In genomic region chr1:204516180-204516879, GRCh38 we compare ENCODE assay signal across 8 cellular contexts. TPM values are rescaled to one million over a fixed set of nuclear protein-coding genes. Genes with fewer than 3 reads are reported as not detected.
DNase-seq lines count a peak whose midpoint lies in the region; ATAC-seq and TF ChIP-seq lines count a peak whose summit lies in the region.

TSS of gene MDM4 (plus strand) at chr1:204516406. CDS start at chr1:204525519, 9,113 bp downstream.

- peaks cover 4% of the 10 kb centered on the region for H3K36me3 Mint-ChIP-seq in T-helper 17 cell (ENCODE audit: low read depth)

- H3K27ac Mint-ChIP-seq in T-helper 17 cell = no peak within 1 kb of the TSS

- DNase-seq in NCI-H187 (lab: John Stamatoyannopoulos, UW) (peak; percentile 98 to 99), T-helper 17 cell (peak; percentile 75 to 87 (median 83)), amygdala (lab: John Stamatoyannopoulos, UW) (peak in 55 of 56 donors; percentile 56 to 94 (median 85)), left ventricle myocardium inferior (peak; percentile 90), prostate gland (ENCODE audit: low spot score) (peak; percentile 88), ureter (ENCODE audit: low spot score) (peak; percentile 94)

- intact Hi-C loops in left ventricle myocardium inferior (cut with micrococcal nuclease) = no loop called here
- intact Hi-C loops in prostate gland (cut with DNase I) = no loop called here

- no peaks in the 10 kb centered on the region for H3K27me3 Mint-ChIP-seq in T-helper 17 cell

- H3K4me1 Mint-ChIP-seq in T-helper 17 cell = peaks cover 40% of the 10 kb centered on the region

- TF ChIP-seq POLR2A in prostate gland (IDR thresholded peaks at IDR 0.05) = peak; percentile 44

- H3K36me3 ChIP-seq in left ventricle myocardium inferior = peaks cover 5% of the 10 kb centered on the region
- H3K36me3 ChIP-seq in prostate gland = no peaks in the 10 kb centered on the region

- ATAC-seq in GM18499 (IDR thresholded peaks at IDR 0.05; ENCODE audit: insufficient read depth, unreplicated experiment) = peak; percentile 52
- ATAC-seq in HG02943 (IDR thresholded peaks at IDR 0.05; ENCODE audit: low read depth, unreplicated experiment) = peak; percentile 78
- ATAC-seq in T-helper 17 cell = peak; percentile 77

- TF ChIP-seq CTCF in left ventricle myocardium inferior (IDR thresholded peaks at IDR 0.05; ENCODE audit: borderline replicate concordance) = no peak
- TF ChIP-seq CTCF in prostate gland (IDR thresholded peaks at IDR 0.05) = no peak

- no peak within 1 kb of the TSS for H3K4me3 Mint-ChIP-seq in T-helper 17 cell

- under 1% methylated on average over 43 of the region's 43 CpGs for WGBS in prostate gland

- no peaks in the 10 kb centered on the region for H3K27me3 ChIP-seq in left ventricle myocardium inferior (ENCODE audit: low read depth)
- no peaks in the 10 kb centered on the region for H3K27me3 ChIP-seq in prostate gland (replicated peaks; ENCODE audit: insufficient read depth)

- H3K27ac ChIP-seq in left ventricle myocardium inferior (replicated peaks) (peak within 1 kb of the TSS; percentile 93), prostate gland (peak within 1 kb of the TSS; percentile 92 to 93)

- H3K9me3 ChIP-seq in T-helper 17 cell (ENCODE audit: control insufficient read depth, low read length, poor library complexity, severe bottlenecking) (no peaks in the 10 kb centered on the region), left ventricle myocardium inferior (replicated peaks) (no peaks in the 10 kb centered on the region), prostate gland (no peaks in the 10 kb centered on the region)

- H3K4me1 ChIP-seq in left ventricle myocardium inferior (peaks cover 58% of the 10 kb centered on the region), prostate gland (replicated peaks) (peaks cover 8% of the 10 kb centered on the region)

- H3K4me3 ChIP-seq in left ventricle myocardium inferior (peak within 1 kb of the TSS; percentile 92), prostate gland (peak within 1 kb of the TSS; percentile 66 to 78)

RNA-seq across cellular contexts. Expression of gene MDM4, which starts in this region (rescaled TPM):
- total RNA-seq in T-helper 17 cell (100 to 1,000 TPM; 205 to 225 TPM), left ventricle myocardium inferior (29.3 TPM), prostate gland (10 to 100 TPM; 38.0 to 66.9 TPM), ureter (145 TPM)

Comparison
In these comparisons a context has a peak if more than half of its experiments do, and no peak if none do; other contexts are left out.
1. Peak in every context shown above with its lines: DNase-seq, ATAC-seq, H3K4me3 ChIP-seq and H3K27ac ChIP-seq.